Comparison of ENCODE assay signal across 12 cellular contexts in the genomic region with DNA sequence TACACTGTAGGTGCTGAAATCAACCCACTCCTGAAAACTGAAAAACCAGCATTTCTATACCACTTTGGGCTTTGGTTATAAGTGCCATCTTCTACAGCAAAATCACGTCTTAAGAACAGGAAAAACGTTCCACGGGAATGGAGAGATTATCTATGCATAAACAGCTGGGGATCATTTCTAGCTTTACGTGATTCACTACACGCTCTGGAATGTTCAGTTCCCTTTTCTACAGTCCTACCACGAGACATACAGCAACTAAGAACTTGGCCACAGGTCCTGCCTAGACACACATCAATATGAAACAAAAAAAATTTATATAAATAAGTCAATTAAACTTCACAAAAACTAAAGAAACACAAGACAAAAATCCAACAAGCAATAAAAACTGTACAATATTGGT. TPM values are rescaled to one million over a fixed set of nuclear protein-coding genes. Genes with fewer than 3 reads are reported as not detected.
DNase-seq lines count a peak whose midpoint lies in the region; TF ChIP-seq lines count a peak whose summit lies in the region.
"Had no signal": no experiment of that assay in that cellular context is flagged by ENCODE, and none has a peak within 500 bp of the region (broad histone marks: within the 10 kb centered on the region; RNA-seq: fewer than 3 reads in every experiment).

No MANE protein-coding gene starts in this region.

- H3K27ac ChIP-seq in neural progenitor cell: no peak overlapping the region
- H3K27ac ChIP-seq: suprapubic skin had no signal

- DNase-seq in T-helper 1 cell: no peak
- peak; percentile 69 for DNase-seq in NB4 (ENCODE audit: low read depth)
- peak; percentile 2 for DNase-seq in amniotic epithelial cell (ENCODE audit: low read depth)
- DNase-seq in neural progenitor cell (ENCODE audit: low spot score): no peak
- no peak for DNase-seq in NCI-H1436 (lab: John Stamatoyannopoulos, UW)
- no peak for DNase-seq in iPS-NIHi7 (ENCODE audit: extremely low spot score)
- no peak for DNase-seq in stimulated activated CD4-positive, alpha-beta T cell treated with anti-CD3 and anti-CD28 coated beads, Interleukin-4, amount 100 ng/mL, for 4 hours
- DNase-seq: anterior cingulate cortex, Karpas-422, left lung had no signal

- H3K36me3 Mint-ChIP-seq in T-helper 1 cell treated with Interleukin-12 subunit alpha and Interleukin-12 subunit beta and Interleukin-4 antibody, amounts not matched to agents 30 μg/mL and 1 μg/mL, for 36 hours (ENCODE audit: low read depth): peaks cover 42% of the 10 kb centered on the region
- peaks cover 33% of the 10 kb centered on the region for H3K36me3 Mint-ChIP-seq in neural progenitor cell

- H3K79me2 ChIP-seq in neural progenitor cell (ENCODE audit: low read depth): peaks cover 11% of the 10 kb centered on the region

- H3K4me2 ChIP-seq in neural progenitor cell: no peak overlapping the region

- peak overlapping the region; percentile 44 for H3K27ac Mint-ChIP-seq in T-helper 1 cell treated with Interleukin-12 subunit alpha and Interleukin-12 subunit beta and Interleukin-4 antibody, amounts not matched to agents 30 μg/mL and 1 μg/mL, for 36 hours
- H3K27ac Mint-ChIP-seq in neural progenitor cell: no peak overlapping the region

- TF ChIP-seq POLR2A in NB4 (IDR thresholded peaks at IDR 0.05; ENCODE audit: extremely low read depth, insufficient read length): no peak

- H3K9ac ChIP-seq in neural progenitor cell: no peak overlapping the region

- peaks cover 41% of the 10 kb centered on the region for H3K4me1 Mint-ChIP-seq in T-helper 1 cell treated with Interleukin-12 subunit alpha and Interleukin-12 subunit beta and Interleukin-4 antibody, amounts not matched to agents 30 μg/mL and 1 μg/mL, for 36 hours (ENCODE audit: low read depth)
- H3K4me1 Mint-ChIP-seq in neural progenitor cell: peaks cover 54% of the 10 kb centered on the region

- H3K4me1 ChIP-seq in neural progenitor cell: peaks cover 25% of the 10 kb centered on the region

- H3K36me3 ChIP-seq in neural progenitor cell: no peaks in the 10 kb centered on the region
- H3K36me3 ChIP-seq: suprapubic skin had no signal

- H2AFZ ChIP-seq in neural progenitor cell (replicated peaks): no peak overlapping the region

- H4K20me1 ChIP-seq in neural progenitor cell (ENCODE audit: low read depth): peaks cover 32% of the 10 kb centered on the region

- H3K27me3 ChIP-seq in neural progenitor cell: peaks cover 12% of the 10 kb centered on the region

- peaks cover 5% of the 10 kb centered on the region for H3K27me3 Mint-ChIP-seq in T-helper 1 cell treated with Interleukin-12 subunit alpha and Interleukin-12 subunit beta and Interleukin-4 antibody, amounts not matched to agents 30 μg/mL and 1 μg/mL, for 36 hours (ENCODE audit: low read depth)
- H3K27me3 Mint-ChIP-seq in neural progenitor cell (ENCODE audit: insufficient read depth, low read depth): peaks cover 12% of the 10 kb centered on the region

- no peaks in the 10 kb centered on the region for H3K9me3 Mint-ChIP-seq in T-helper 1 cell treated with Interleukin-12 subunit alpha and Interleukin-12 subunit beta and Interleukin-4 antibody, amounts not matched to agents 30 μg/mL and 1 μg/mL, for 36 hours
- H3K9me3 Mint-ChIP-seq in neural progenitor cell: peaks cover 10% of the 10 kb centered on the region

- peak overlapping the region; percentile 91 for H3K4me3 ChIP-seq in NB4 (ENCODE audit: low read depth, low read length)
- no peak overlapping the region for H3K4me3 ChIP-seq in neural progenitor cell
- H3K4me3 ChIP-seq: suprapubic skin had no signal

- H3K4me3 Mint-ChIP-seq in T-helper 1 cell treated with Interleukin-12 subunit alpha and Interleukin-12 subunit beta and Interleukin-4 antibody, amounts not matched to agents 30 μg/mL and 1 μg/mL, for 36 hours: peak overlapping the region; percentile 73
- H3K4me3 Mint-ChIP-seq in neural progenitor cell: peak overlapping the region; percentile 73

- no peaks in the 10 kb centered on the region for H3K9me3 ChIP-seq in neural progenitor cell (ENCODE audit: low read depth)
- H3K9me3 ChIP-seq: left lung, suprapubic skin had no signal

- no peak for TF ChIP-seq CTCF in NB4 (IDR thresholded peaks at IDR 0.05; ENCODE audit: low read depth, low read length)
- no peak for TF ChIP-seq CTCF in neural progenitor cell (IDR thresholded peaks at IDR 0.05)

- peaks cover 38% of the 10 kb centered on the region for H3F3A ChIP-seq in neural progenitor cell (ENCODE audit: low read depth)

RNA-seq across cellular contexts. Expression of gene CXCR4, which starts 3.6 kb away (rescaled TPM):
- 31.0 and 32.6 TPM in 2 replicates for total RNA-seq in neural progenitor cell (ENCODE audit: low replicate concordance)

Comparison
In these comparisons a context has a peak if more than half of its experiments do, and no peak if none do; other contexts are left out.
1. DNase-seq: peak in NB4 (single experiment) and amniotic epithelial cell (single experiment); none in T-helper 1 cell (0 of 5), neural progenitor cell (single experiment), NCI-H1436 (single experiment), iPS-NIHi7 (single experiment) and stimulated activated CD4-positive, alpha-beta T cell treated with anti-CD3 and anti-CD28 coated beads, Interleukin-4, amount 100 ng/mL, for 4 hours (0 of 2).